13 cellular contexts compared by ENCODE assay signal in the genomic region with DNA sequence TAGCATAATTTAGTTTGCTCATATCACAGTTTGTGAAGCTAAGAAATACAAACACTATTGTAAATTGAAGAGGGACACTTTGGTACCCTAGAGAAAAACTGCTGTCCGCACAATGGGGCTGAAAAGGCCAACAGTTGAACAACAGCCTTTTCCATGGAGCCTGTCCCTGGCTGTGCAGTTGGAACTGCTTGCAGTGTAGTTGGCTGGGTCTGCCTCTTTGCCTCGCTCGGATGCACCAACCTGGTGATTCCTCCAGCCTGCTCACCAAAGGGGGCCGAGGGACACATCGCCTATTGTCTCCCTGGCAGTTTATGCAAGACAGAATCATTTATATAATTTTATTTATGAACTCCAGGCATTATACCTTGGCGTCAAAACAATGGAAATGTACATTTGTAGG. TPM values are rescaled to one million over a fixed set of nuclear protein-coding genes. Genes with fewer than 3 reads are reported as not detected.
A peak's percentile ranks its signal among the peaks of the same experiment; 100 is the strongest.
DNase-seq lines count a peak whose midpoint lies in the region; ATAC-seq and TF ChIP-seq lines count a peak whose summit lies in the region.
"Had no signal": no experiment of that assay in that cellular context is flagged by ENCODE, and none has a peak within 500 bp of the region (broad histone marks: within the 10 kb centered on the region; RNA-seq: fewer than 3 reads in every experiment).

No MANE protein-coding gene starts in this region.

- TF ChIP-seq CTCF in GM23338 (conservative IDR thresholded peaks at IDR 0.05; ENCODE audit: low read depth in 2 of 2) (no peak), WTC11 (IDR thresholded peaks at IDR 0.05) (no peak)

- H3F3A ChIP-seq in GM23338 (replicated peaks; ENCODE audit: low read depth): no peaks in the 10 kb centered on the region

- no peaks in the 10 kb centered on the region for H3K9me3 Mint-ChIP-seq in GM23338
- H3K9me3 Mint-ChIP-seq in WTC11: no peaks in the 10 kb centered on the region
- H3K9me3 Mint-ChIP-seq: CD8-positive, alpha-beta T cell; H9 had no signal

- no peaks in the 10 kb centered on the region for H3K4me1 ChIP-seq in GM23338 (ENCODE audit: insufficient read depth)

- no peak overlapping the region for H3K27ac ChIP-seq in GM23338 (ENCODE audit: low read depth)
- H3K27ac ChIP-seq: BLaER1 treated with 17β-estradiol and CSF1 and Interleukin-3, amounts not matched to agents 10 nM and 100 nM had no signal

- POLR2A ChIA-PET in WTC11 (lab: Charles Lee): no interaction called here

- no peak overlapping the region for H2AFZ ChIP-seq in GM23338

- DNase-seq in GM23338 (ENCODE audit: low spot score): peak; percentile 31
- peak; percentile 24 for DNase-seq in WTC11 (ENCODE audit: low spot score)
- peak; percentile 19 for DNase-seq in iPS-NIHi11 (ENCODE audit: low spot score)
- DNase-seq in activated T-cell treated with anti-CD3 and anti-CD28 coated beads, Interleukin-2, amount 50 U/mL, for 1 hour: no peak
- DNase-seq in activated gamma-delta T cell treated with Interleukin-2 at 50 U/mL for 16 hours: no peak
- DNase-seq: Calu3; CD8-positive, alpha-beta T cell; DMS79 treated with DMSO at 0.1 percent for 48 hours; H9 had no signal

- H3K4me3 Mint-ChIP-seq in GM23338 (no peak overlapping the region), WTC11 (no peak overlapping the region)
- H3K4me3 Mint-ChIP-seq: B cell; CD8-positive, alpha-beta T cell; H9 had no signal

- no peaks in the 10 kb centered on the region for H3K27me3 ChIP-seq in GM23338 (ENCODE audit: insufficient read depth)
- H3K27me3 ChIP-seq: BLaER1 treated with 17β-estradiol and CSF1 and Interleukin-3, amounts not matched to agents 10 nM and 100 nM had no signal

- H3K36me3 ChIP-seq in GM23338 (ENCODE audit: insufficient read depth): no peaks in the 10 kb centered on the region

- no peak overlapping the region for H3K4me2 ChIP-seq in GM23338
- H3K4me2 ChIP-seq: BLaER1 treated with 17β-estradiol and CSF1 and Interleukin-3, amounts not matched to agents 10 nM and 100 nM had no signal

- ATAC-seq in GM23338 (peak; percentile 70), WTC11 (peak; percentile 69), HG02571 (IDR thresholded peaks at IDR 0.05; ENCODE audit: unreplicated experiment) (no peak)
- ATAC-seq: CD8-positive, alpha-beta T cell; GM12878 had no signal

- H3K79me2 ChIP-seq in GM23338 (replicated peaks; ENCODE audit: insufficient read depth): no peaks in the 10 kb centered on the region

- H3K4me1 Mint-ChIP-seq in GM23338: peaks cover 8% of the 10 kb centered on the region; the same call in 2 of the 3 replicates
- H3K4me1 Mint-ChIP-seq in WTC11: peaks cover 5% of the 10 kb centered on the region
- H3K4me1 Mint-ChIP-seq: B cell, H9 had no signal

- no peaks in the 10 kb centered on the region for H3K9me2 ChIP-seq in GM23338 (ENCODE audit: insufficient read depth)

- no peak overlapping the region for H3K4me3 ChIP-seq in GM23338
- H3K4me3 ChIP-seq: BLaER1 treated with 17β-estradiol and CSF1 and Interleukin-3, amounts not matched to agents 10 nM and 100 nM; GM12878 had no signal

- CTCF ChIA-PET in WTC11 (lab: Charles Lee): interaction anchor here (1.1 kb wide), 1 partner anchor 139 kb away, joined by 3 read pairs; no protein-coding TSS in a partner anchor

- H3K36me3 Mint-ChIP-seq in GM23338 (ENCODE audit: low read depth): no peaks in the 10 kb centered on the region
- H3K36me3 Mint-ChIP-seq in WTC11: no peaks in the 10 kb centered on the region
- H3K36me3 Mint-ChIP-seq: CD8-positive, alpha-beta T cell had no signal

- no peak overlapping the region for H3K27ac Mint-ChIP-seq in GM23338
- no peak overlapping the region for H3K27ac Mint-ChIP-seq in WTC11
- H3K27ac Mint-ChIP-seq: B cell; CD8-positive, alpha-beta T cell; H9 had no signal

- H3K27me3 Mint-ChIP-seq in GM23338 (ENCODE audit: insufficient read depth, low read depth, poor library complexity): peaks cover 6% of the 10 kb centered on the region
- no peaks in the 10 kb centered on the region for H3K27me3 Mint-ChIP-seq in WTC11 (ENCODE audit: low read depth)
- H3K27me3 Mint-ChIP-seq: B cell had no signal

- no peaks in the 10 kb centered on the region for H4K20me1 ChIP-seq in GM23338 (replicated peaks; ENCODE audit: insufficient read depth)
- H4K20me1 ChIP-seq: BLaER1 treated with 17β-estradiol and CSF1 and Interleukin-3, amounts not matched to agents 10 nM and 100 nM had no signal

TF ChIP-seq in GM23338, 12 proteins besides CTCF, POLR2A, EP300 and RAD21:
- TF ChIP-seq, protein P1, sequence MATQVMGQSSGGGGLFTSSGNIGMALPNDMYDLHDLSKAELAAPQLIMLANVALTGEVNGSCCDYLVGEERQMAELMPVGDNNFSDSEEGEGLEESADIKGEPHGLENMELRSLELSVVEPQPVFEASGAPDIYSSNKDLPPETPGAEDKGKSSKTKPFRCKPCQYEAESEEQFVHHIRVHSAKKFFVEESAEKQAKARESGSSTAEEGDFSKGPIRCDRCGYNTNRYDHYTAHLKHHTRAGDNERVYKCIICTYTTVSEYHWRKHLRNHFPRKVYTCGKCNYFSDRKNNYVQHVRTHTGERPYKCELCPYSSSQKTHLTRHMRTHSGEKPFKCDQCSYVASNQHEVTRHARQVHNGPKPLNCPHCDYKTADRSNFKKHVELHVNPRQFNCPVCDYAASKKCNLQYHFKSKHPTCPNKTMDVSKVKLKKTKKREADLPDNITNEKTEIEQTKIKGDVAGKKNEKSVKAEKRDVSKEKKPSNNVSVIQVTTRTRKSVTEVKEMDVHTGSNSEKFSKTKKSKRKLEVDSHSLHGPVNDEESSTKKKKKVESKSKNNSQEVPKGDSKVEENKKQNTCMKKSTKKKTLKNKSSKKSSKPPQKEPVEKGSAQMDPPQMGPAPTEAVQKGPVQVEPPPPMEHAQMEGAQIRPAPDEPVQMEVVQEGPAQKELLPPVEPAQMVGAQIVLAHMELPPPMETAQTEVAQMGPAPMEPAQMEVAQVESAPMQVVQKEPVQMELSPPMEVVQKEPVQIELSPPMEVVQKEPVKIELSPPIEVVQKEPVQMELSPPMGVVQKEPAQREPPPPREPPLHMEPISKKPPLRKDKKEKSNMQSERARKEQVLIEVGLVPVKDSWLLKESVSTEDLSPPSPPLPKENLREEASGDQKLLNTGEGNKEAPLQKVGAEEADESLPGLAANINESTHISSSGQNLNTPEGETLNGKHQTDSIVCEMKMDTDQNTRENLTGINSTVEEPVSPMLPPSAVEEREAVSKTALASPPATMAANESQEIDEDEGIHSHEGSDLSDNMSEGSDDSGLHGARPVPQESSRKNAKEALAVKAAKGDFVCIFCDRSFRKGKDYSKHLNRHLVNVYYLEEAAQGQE (IDR thresholded peaks at IDR 0.05; ENCODE audit: unreplicated experiment): peak; percentile 28
- no peak for TF ChIP-seq POLR2AphosphoS5 (IDR thresholded peaks at IDR 0.05; ENCODE audit: low read depth)

TF ChIP-seq in WTC11, 78 proteins besides CTCF, POLR2A, EP300 and RAD21:
- TF ChIP-seq, protein P2, sequence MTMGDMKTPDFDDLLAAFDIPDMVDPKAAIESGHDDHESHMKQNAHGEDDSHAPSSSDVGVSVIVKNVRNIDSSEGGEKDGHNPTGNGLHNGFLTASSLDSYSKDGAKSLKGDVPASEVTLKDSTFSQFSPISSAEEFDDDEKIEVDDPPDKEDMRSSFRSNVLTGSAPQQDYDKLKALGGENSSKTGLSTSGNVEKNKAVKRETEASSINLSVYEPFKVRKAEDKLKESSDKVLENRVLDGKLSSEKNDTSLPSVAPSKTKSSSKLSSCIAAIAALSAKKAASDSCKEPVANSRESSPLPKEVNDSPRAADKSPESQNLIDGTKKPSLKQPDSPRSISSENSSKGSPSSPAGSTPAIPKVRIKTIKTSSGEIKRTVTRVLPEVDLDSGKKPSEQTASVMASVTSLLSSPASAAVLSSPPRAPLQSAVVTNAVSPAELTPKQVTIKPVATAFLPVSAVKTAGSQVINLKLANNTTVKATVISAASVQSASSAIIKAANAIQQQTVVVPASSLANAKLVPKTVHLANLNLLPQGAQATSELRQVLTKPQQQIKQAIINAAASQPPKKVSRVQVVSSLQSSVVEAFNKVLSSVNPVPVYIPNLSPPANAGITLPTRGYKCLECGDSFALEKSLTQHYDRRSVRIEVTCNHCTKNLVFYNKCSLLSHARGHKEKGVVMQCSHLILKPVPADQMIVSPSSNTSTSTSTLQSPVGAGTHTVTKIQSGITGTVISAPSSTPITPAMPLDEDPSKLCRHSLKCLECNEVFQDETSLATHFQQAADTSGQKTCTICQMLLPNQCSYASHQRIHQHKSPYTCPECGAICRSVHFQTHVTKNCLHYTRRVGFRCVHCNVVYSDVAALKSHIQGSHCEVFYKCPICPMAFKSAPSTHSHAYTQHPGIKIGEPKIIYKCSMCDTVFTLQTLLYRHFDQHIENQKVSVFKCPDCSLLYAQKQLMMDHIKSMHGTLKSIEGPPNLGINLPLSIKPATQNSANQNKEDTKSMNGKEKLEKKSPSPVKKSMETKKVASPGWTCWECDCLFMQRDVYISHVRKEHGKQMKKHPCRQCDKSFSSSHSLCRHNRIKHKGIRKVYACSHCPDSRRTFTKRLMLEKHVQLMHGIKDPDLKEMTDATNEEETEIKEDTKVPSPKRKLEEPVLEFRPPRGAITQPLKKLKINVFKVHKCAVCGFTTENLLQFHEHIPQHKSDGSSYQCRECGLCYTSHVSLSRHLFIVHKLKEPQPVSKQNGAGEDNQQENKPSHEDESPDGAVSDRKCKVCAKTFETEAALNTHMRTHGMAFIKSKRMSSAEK (CRISPR knock-in tag; IDR thresholded peaks at IDR 0.05; ENCODE audit: borderline replicate concordance): no peak
- TF ChIP-seq ZNF317 (CRISPR knock-in tag; IDR thresholded peaks at IDR 0.05; ENCODE audit: borderline replicate concordance, low read depth): no peak
- TF ChIP-seq ZNF121 (CRISPR knock-in tag; IDR thresholded peaks at IDR 0.05): no peak
- TF ChIP-seq, protein P3, sequence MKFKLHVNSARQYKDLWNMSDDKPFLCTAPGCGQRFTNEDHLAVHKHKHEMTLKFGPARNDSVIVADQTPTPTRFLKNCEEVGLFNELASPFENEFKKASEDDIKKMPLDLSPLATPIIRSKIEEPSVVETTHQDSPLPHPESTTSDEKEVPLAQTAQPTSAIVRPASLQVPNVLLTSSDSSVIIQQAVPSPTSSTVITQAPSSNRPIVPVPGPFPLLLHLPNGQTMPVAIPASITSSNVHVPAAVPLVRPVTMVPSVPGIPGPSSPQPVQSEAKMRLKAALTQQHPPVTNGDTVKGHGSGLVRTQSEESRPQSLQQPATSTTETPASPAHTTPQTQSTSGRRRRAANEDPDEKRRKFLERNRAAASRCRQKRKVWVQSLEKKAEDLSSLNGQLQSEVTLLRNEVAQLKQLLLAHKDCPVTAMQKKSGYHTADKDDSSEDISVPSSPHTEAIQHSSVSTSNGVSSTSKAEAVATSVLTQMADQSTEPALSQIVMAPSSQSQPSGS (CRISPR knock-in tag; IDR thresholded peaks at IDR 0.05; ENCODE audit: borderline replicate concordance, low read depth): no peak
- no peak for TF ChIP-seq RORB (CRISPR knock-in tag; IDR thresholded peaks at IDR 0.05)
- no peak for TF ChIP-seq IRF2 (CRISPR knock-in tag; IDR thresholded peaks at IDR 0.05; ENCODE audit: borderline replicate concordance, low read depth)
- TF ChIP-seq CREM (CRISPR knock-in tag; IDR thresholded peaks at IDR 0.05): no peak

RNA-seq across cellular contexts. Expression of a gene that starts 16.5 kb away (rescaled TPM):
- total RNA-seq in GM23338 (2014; rRNA removed; shearing (Covaris generic)): 64.2 and 72.2 TPM in 2 replicates
- 28.9 and 31.8 TPM in 2 replicates for polyA plus RNA-seq in GM23338 (2016; fragmentation: Nextera tagmentation; extraction: Ambion mirVana)
- total RNA-seq in WTC11 (2021): 79.9 to 86.9 TPM (median 82.8 TPM) in 3 replicates

Comparison
In these comparisons a context has a peak if more than half of its experiments do, and no peak if none do; other contexts are left out.
1. DNase-seq: peak in GM23338 (single experiment), WTC11 (single experiment) and iPS-NIHi11 (single experiment); none in activated T-cell treated with anti-CD3 and anti-CD28 coated beads, Interleukin-2, amount 50 U/mL, for 1 hour (single experiment) and activated gamma-delta T cell treated with Interleukin-2 at 50 U/mL for 16 hours (single experiment).